In genomic region chr3:10697918-10698317, GRCh38 we compare ENCODE assay signal across 22 cellular contexts.
DNase-seq lines count a peak whose midpoint lies in the region; ATAC-seq, FAIRE-seq and TF ChIP-seq lines count a peak whose summit lies in the region.
"Had no signal": no experiment of that assay in that cellular context is flagged by ENCODE, and none has a peak within 500 bp of the region (broad histone marks: within the 10 kb centered on the region; RNA-seq: fewer than 3 reads in every experiment).

No MANE protein-coding gene starts in this region.

- H3K4me2 ChIP-seq in K562 (ENCODE audit: insufficient read depth, low read length): no peak overlapping the region; the same call in 1 of the 2 replicates
- H3K4me2 ChIP-seq: BLaER1 had no signal

- no peaks in the 10 kb centered on the region for H3K36me3 Mint-ChIP-seq in activated T-helper 17 cell treated with anti-CD3 and anti-CD28 coated beads, Interleukin-2, amount 50 U/mL, for 72 hours (ENCODE audit: low read depth)
- H3K36me3 Mint-ChIP-seq: immature natural killer cell had no signal

- FAIRE-seq in K562 (lab: Jason Lieb, UNC): no peak
- FAIRE-seq: D721Med had no signal

- peaks cover 18% of the 10 kb centered on the region for H3K27me3 Mint-ChIP-seq in activated T-helper 17 cell treated with anti-CD3 and anti-CD28 coated beads, Interleukin-2, amount 50 U/mL, for 72 hours

- no peak for TF ChIP-seq RAD21 in K562 (CRISPR knock-in tag; conservative IDR thresholded peaks at IDR 0.05 in 1 of 2, IDR thresholded peaks at IDR 0.05 in 1 of 2)

- H3K27me3 ChIP-seq in MG63: no peaks in the 10 kb centered on the region
- H3K27me3 ChIP-seq in K562 (ENCODE audit: control insufficient read depth in 2 of 2, insufficient read depth in 2 of 2, low read length in 2 of 2): no peaks in the 10 kb centered on the region
- peaks cover 0 to 28% (median 7%) of the 10 kb centered on the region in 3 donors for H3K27me3 ChIP-seq in sigmoid colon
- H3K27me3 ChIP-seq: BLaER1, ovary, vagina had no signal

- TF ChIP-seq CTCF in K562 (IDR thresholded peaks at IDR 0.05 in 2 of 3, conservative IDR thresholded peaks at IDR 0.05 in 1 of 3; ENCODE audit: insufficient read depth in 2 of 3, low read depth in 1 of 3, low read length in 3 of 3) (no peak), sigmoid colon (IDR thresholded peaks at IDR 0.05) (no peak)

- H3K4me1 ChIP-seq in K562 (replicated peaks in 1 of 2; ENCODE audit: control insufficient read depth in 2 of 2, insufficient read depth in 2 of 2, low read length in 2 of 2): no peaks in the 10 kb centered on the region
- H3K4me1 ChIP-seq in sigmoid colon: no peaks in the 10 kb centered on the region
- H3K4me1 ChIP-seq: esophagus squamous epithelium, HAP-1, lower lobe of right lung, vagina had no signal

- intact Hi-C loops in K562 (cut with micrococcal nuclease) (no loop called here), sigmoid colon (cut with DNase I) (no loop called here)

- TF ChIP-seq EP300 in K562 (IDR thresholded peaks at IDR 0.05; ENCODE audit: low read length) (no peak), sigmoid colon (IDR thresholded peaks at IDR 0.05) (no peak)

- H3K36me3 ChIP-seq in MG63: no peaks in the 10 kb centered on the region
- H3K36me3 ChIP-seq in K562 (ENCODE audit: control insufficient read depth, insufficient read depth, low read length): no peaks in the 10 kb centered on the region
- no peaks in the 10 kb centered on the region for H3K36me3 ChIP-seq in sigmoid colon
- H3K36me3 ChIP-seq: BLaER1, esophagus squamous epithelium, HAP-1, lower lobe of right lung, ovary, vagina had no signal

- in situ Hi-C loops in K562 (cut with MboI): no loop called here

- H3K4me3 Mint-ChIP-seq in activated T-helper 17 cell treated with anti-CD3 and anti-CD28 coated beads, Interleukin-2, amount 50 U/mL, for 72 hours: no peak overlapping the region
- H3K4me3 Mint-ChIP-seq: activated CD4-positive, alpha-beta T cell treated with anti-CD3 and anti-CD28 coated beads, Interleukin-2, amount 10 ng/mL, durations not matched to agents 24 days and 14 days; immature natural killer cell had no signal

- H3K9me3 ChIP-seq in MG63 (no peaks in the 10 kb centered on the region), K562 (replicated peaks; ENCODE audit: control insufficient read depth, insufficient read depth, low read depth, low read length) (no peaks in the 10 kb centered on the region), sigmoid colon (no peaks in the 10 kb centered on the region)
- H3K9me3 ChIP-seq: BLaER1, esophagus squamous epithelium, HAP-1, lower lobe of right lung, ovary, vagina had no signal

- POLR2A ChIA-PET in K562 (lab: Yijun Ruan, JAX): no interaction called here

- H3K9ac ChIP-seq in K562 (ENCODE audit: insufficient read depth in 1 of 2, low read depth in 2 of 2, low read length in 2 of 2): no peak overlapping the region
- H3K9ac ChIP-seq: BLaER1 had no signal

- no peaks in the 10 kb centered on the region for H3K9me1 ChIP-seq in K562 (ENCODE audit: control insufficient read depth, insufficient read depth, low read length)

- DNase-seq in ELR (ENCODE audit: low read depth) (peak; percentile 21), MG63 (peak; percentile 28), K562 (ENCODE audit: extremely low read depth in 1 of 4, low spot score in 3 of 4) (peak; percentile 29 to 78 (median 70)), sigmoid colon (peak; percentile 9)
- DNase-seq: activated CD4-positive, alpha-beta T cell treated with anti-CD3 and anti-CD28 coated beads, Interleukin-2, amount 10 ng/mL, durations not matched to agents 24 days and 14 days; activated effector memory CD4-positive, alpha-beta T cell treated with anti-CD3 and anti-CD28 coated beads, Interleukin-2, amount 50 U/mL, for 16 hours; esophagus squamous epithelium; glutamatergic neuron; immature natural killer cell; Kasumi-1; lower lobe of right lung; NCI-H1417 treated with DMSO at 0.1 percent for 48 hours; NCI-H2171 treated with DMSO at 0.1 percent for 48 hours; NCI-H748 treated with DMSO at 0.1 percent for 48 hours; ovary had no signal

- CTCF ChIA-PET in K562 (lab: Yijun Ruan, JAX; ENCODE audit: low intra/inter-chr PET ratio): no interaction called here

- H3K27ac ChIP-seq in K562 (ENCODE audit: extremely low read depth, low read depth, low read length): no peak overlapping the region
- no peak overlapping the region for H3K27ac ChIP-seq in sigmoid colon
- H3K27ac ChIP-seq: BLaER1, esophagus squamous epithelium, lower lobe of right lung, ovary, vagina had no signal

- H2AFZ ChIP-seq in K562 (ENCODE audit: low read depth, low read length): no peak overlapping the region

- no peaks in the 10 kb centered on the region for H3K4me1 Mint-ChIP-seq in activated T-helper 17 cell treated with anti-CD3 and anti-CD28 coated beads, Interleukin-2, amount 50 U/mL, for 72 hours
- H3K4me1 Mint-ChIP-seq: activated CD4-positive, alpha-beta T cell treated with anti-CD3 and anti-CD28 coated beads, Interleukin-2, amount 10 ng/mL, durations not matched to agents 24 days and 14 days; immature natural killer cell had no signal

- peaks cover 5% of the 10 kb centered on the region; the same call in 1 of the 2 replicates for H4K20me1 ChIP-seq in K562 (replicated peaks; ENCODE audit: control insufficient read depth, insufficient read depth, low read length)
- H4K20me1 ChIP-seq: BLaER1 had no signal

- H3K9me3 Mint-ChIP-seq in activated T-helper 17 cell treated with anti-CD3 and anti-CD28 coated beads, Interleukin-2, amount 50 U/mL, for 72 hours: no peaks in the 10 kb centered on the region
- H3K9me3 Mint-ChIP-seq: activated CD4-positive, alpha-beta T cell treated with anti-CD3 and anti-CD28 coated beads, Interleukin-2, amount 10 ng/mL, durations not matched to agents 24 days and 14 days; immature natural killer cell had no signal

- H3K27ac Mint-ChIP-seq in activated T-helper 17 cell treated with anti-CD3 and anti-CD28 coated beads, Interleukin-2, amount 50 U/mL, for 72 hours: no peak overlapping the region
- H3K27ac Mint-ChIP-seq: activated CD4-positive, alpha-beta T cell treated with anti-CD3 and anti-CD28 coated beads, Interleukin-2, amount 10 ng/mL, durations not matched to agents 24 days and 14 days; immature natural killer cell had no signal

- H3K4me3 ChIP-seq in MG63: no peak overlapping the region
- H3K4me3 ChIP-seq in K562: no peak overlapping the region
- no peak overlapping the region for H3K4me3 ChIP-seq in sigmoid colon
- H3K4me3 ChIP-seq: BLaER1, esophagus squamous epithelium, HAP-1, lower lobe of right lung, ovary, vagina had no signal

- TF ChIP-seq POLR2A in K562 (conservative IDR thresholded peaks at IDR 0.05) (no peak), sigmoid colon (IDR thresholded peaks at IDR 0.05) (no peak)

- no TSS peak for BruUV-seq in K562 (replicated peaks; lab: Mats Ljungman, UMichigan)

- WGBS in K562 (ENCODE audit: insufficient coverage, low coverage, missing lambda C conversion rate): 1% methylated on average over 4 of the region's 4 CpGs
- WGBS in sigmoid colon, 2 donors: 53 to 67% methylated on average over 4 of the region's 4 CpGs

- no peaks in the 10 kb centered on the region for H3K79me2 ChIP-seq in K562 (ENCODE audit: control insufficient read depth, insufficient read depth, low read length)

- ATAC-seq in K562 (peak; percentile 79), HG02623 (IDR thresholded peaks at IDR 0.05; ENCODE audit: unreplicated experiment) (no peak), HG02981 (IDR thresholded peaks at IDR 0.05; ENCODE audit: unreplicated experiment) (no peak)
- no peak for ATAC-seq in activated T-helper 17 cell treated with anti-CD3 and anti-CD28 coated beads, Interleukin-2, amount 50 U/mL, for 72 hours (replicated peaks)
- ATAC-seq: lower lobe of right lung had no signal

TF ChIP-seq in K562, 482 proteins besides CTCF, POLR2A, EP300 and RAD21 (continues in another document):
- TF ChIP-seq, protein P1, sequence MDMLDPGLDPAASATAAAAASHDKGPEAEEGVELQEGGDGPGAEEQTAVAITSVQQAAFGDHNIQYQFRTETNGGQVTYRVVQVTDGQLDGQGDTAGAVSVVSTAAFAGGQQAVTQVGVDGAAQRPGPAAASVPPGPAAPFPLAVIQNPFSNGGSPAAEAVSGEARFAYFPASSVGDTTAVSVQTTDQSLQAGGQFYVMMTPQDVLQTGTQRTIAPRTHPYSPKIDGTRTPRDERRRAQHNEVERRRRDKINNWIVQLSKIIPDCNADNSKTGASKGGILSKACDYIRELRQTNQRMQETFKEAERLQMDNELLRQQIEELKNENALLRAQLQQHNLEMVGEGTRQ (CRISPR knock-in tag; IDR thresholded peaks at IDR 0.05): peak; percentile 94
- TF ChIP-seq POLR3A (IDR thresholded peaks at IDR 0.05; ENCODE audit: borderline replicate concordance, extremely low read depth, insufficient read depth, insufficient read length): no peak
- TF ChIP-seq PURB (CRISPR knock-in tag; IDR thresholded peaks at IDR 0.05; ENCODE audit: low read depth): no peak
- no peak for TF ChIP-seq TAL1 (IDR thresholded peaks at IDR 0.05)
- peak; percentile 94 for TF ChIP-seq NFYB (IDR thresholded peaks at IDR 0.05; ENCODE audit: extremely low read depth, insufficient read length)
- TF ChIP-seq TRIM24 (IDR thresholded peaks at IDR 0.05): no peak
- no peak for TF ChIP-seq ZNF224 (CRISPR knock-in tag; IDR thresholded peaks at IDR 0.05)

Comparison
In these comparisons a context has a peak if more than half of its experiments do, and no peak if none do; other contexts are left out.
1. DNase-seq: peak in every context shown above with its lines; median percentile 70 in K562; 28 in MG63; 21 in ELR; 9 in sigmoid colon.